1 cellular context compared by ENCODE assay signal in the genomic region with DNA sequence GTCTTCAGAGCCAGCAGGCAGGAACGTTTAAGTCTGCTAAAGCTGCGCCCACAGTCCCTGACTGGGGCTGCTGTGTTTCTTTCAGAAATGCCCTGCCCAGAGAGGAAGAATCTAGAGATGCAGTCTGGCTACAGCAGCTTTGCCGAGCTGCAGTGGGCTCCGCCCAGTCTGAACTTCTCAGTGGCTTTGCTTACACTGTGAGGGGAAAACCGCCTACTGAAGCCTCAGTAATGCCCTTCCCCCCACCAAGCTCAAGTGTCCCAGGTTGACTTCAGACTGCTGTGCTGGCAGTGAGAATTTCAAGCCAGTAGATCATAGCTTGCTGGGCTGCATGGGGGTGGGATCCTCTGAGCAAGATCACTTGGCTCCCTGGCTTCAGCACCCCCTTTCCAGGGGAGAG.
TF ChIP-seq lines count a peak whose summit lies in the region.

No MANE protein-coding gene starts in this region.

TF ChIP-seq in GM23338, 12 proteins besides CTCF, POLR2A, EP300 and RAD21 (continued from another document):
- TF ChIP-seq, protein P1, sequence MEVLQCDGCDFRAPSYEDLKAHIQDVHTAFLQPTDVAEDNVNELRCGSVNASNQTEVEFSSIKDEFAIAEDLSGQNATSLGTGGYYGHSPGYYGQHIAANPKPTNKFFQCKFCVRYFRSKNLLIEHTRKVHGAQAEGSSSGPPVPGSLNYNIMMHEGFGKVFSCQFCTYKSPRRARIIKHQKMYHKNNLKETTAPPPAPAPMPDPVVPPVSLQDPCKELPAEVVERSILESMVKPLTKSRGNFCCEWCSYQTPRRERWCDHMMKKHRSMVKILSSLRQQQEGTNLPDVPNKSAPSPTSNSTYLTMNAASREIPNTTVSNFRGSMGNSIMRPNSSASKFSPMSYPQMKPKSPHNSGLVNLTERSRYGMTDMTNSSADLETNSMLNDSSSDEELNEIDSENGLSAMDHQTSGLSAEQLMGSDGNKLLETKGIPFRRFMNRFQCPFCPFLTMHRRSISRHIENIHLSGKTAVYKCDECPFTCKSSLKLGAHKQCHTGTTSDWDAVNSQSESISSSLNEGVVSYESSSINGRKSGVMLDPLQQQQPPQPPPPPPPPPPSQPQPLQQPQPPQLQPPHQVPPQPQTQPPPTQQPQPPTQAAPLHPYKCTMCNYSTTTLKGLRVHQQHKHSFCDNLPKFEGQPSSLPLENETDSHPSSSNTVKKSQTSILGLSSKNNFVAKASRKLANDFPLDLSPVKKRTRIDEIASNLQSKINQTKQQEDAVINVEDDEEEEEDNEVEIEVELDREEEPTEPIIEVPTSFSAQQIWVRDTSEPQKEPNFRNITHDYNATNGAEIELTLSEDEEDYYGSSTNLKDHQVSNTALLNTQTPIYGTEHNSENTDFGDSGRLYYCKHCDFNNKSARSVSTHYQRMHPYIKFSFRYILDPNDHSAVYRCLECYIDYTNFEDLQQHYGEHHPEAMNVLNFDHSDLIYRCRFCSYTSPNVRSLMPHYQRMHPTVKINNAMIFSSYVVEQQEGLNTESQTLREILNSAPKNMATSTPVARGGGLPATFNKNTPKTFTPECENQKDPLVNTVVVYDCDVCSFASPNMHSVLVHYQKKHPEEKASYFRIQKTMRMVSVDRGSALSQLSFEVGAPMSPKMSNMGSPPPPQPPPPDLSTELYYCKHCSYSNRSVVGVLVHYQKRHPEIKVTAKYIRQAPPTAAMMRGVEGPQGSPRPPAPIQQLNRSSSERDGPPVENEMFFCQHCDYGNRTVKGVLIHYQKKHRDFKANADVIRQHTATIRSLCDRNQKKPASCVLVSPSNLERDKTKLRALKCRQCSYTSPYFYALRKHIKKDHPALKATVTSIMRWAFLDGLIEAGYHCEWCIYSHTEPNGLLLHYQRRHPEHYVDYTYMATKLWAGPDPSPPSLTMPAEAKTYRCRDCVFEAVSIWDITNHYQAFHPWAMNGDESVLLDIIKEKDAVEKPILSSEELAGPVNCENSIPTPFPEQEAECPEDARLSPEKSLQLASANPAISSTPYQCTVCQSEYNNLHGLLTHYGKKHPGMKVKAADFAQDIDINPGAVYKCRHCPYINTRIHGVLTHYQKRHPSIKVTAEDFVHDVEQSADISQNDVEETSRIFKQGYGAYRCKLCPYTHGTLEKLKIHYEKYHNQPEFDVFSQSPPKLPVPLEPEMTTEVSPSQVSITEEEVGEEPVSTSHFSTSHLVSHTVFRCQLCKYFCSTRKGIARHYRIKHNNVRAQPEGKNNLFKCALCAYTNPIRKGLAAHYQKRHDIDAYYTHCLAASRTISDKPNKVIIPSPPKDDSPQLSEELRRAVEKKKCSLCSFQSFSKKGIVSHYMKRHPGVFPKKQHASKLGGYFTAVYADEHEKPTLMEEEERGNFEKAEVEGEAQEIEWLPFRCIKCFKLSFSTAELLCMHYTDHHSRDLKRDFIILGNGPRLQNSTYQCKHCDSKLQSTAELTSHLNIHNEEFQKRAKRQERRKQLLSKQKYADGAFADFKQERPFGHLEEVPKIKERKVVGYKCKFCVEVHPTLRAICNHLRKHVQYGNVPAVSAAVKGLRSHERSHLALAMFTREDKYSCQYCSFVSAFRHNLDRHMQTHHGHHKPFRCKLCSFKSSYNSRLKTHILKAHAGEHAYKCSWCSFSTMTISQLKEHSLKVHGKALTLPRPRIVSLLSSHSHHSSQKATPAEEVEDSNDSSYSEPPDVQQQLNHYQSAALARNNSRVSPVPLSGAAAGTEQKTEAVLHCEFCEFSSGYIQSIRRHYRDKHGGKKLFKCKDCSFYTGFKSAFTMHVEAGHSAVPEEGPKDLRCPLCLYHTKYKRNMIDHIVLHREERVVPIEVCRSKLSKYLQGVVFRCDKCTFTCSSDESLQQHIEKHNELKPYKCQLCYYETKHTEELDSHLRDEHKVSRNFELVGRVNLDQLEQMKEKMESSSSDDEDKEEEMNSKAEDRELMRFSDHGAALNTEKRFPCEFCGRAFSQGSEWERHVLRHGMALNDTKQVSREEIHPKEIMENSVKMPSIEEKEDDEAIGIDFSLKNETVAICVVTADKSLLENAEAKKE (CRISPR knock-in tag; IDR thresholded peaks at IDR 0.05), result no peak
- TF ChIP-seq, protein P2, sequence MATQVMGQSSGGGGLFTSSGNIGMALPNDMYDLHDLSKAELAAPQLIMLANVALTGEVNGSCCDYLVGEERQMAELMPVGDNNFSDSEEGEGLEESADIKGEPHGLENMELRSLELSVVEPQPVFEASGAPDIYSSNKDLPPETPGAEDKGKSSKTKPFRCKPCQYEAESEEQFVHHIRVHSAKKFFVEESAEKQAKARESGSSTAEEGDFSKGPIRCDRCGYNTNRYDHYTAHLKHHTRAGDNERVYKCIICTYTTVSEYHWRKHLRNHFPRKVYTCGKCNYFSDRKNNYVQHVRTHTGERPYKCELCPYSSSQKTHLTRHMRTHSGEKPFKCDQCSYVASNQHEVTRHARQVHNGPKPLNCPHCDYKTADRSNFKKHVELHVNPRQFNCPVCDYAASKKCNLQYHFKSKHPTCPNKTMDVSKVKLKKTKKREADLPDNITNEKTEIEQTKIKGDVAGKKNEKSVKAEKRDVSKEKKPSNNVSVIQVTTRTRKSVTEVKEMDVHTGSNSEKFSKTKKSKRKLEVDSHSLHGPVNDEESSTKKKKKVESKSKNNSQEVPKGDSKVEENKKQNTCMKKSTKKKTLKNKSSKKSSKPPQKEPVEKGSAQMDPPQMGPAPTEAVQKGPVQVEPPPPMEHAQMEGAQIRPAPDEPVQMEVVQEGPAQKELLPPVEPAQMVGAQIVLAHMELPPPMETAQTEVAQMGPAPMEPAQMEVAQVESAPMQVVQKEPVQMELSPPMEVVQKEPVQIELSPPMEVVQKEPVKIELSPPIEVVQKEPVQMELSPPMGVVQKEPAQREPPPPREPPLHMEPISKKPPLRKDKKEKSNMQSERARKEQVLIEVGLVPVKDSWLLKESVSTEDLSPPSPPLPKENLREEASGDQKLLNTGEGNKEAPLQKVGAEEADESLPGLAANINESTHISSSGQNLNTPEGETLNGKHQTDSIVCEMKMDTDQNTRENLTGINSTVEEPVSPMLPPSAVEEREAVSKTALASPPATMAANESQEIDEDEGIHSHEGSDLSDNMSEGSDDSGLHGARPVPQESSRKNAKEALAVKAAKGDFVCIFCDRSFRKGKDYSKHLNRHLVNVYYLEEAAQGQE (IDR thresholded peaks at IDR 0.05; ENCODE audit: unreplicated experiment), result no peak
- TF ChIP-seq STAT1 (IDR thresholded peaks at IDR 0.05; ENCODE audit: unreplicated experiment) (no peak), JUNB (IDR thresholded peaks at IDR 0.05; ENCODE audit: unreplicated experiment) (no peak), EZH2 (IDR thresholded peaks at IDR 0.05; ENCODE audit: low read depth, unreplicated experiment) (no peak), ZNF114 (CRISPR knock-in tag; IDR thresholded peaks at IDR 0.05) (no peak), NANOG (IDR thresholded peaks at IDR 0.05; ENCODE audit: borderline replicate concordance) (no peak), EZH2phosphoT487 (IDR thresholded peaks at IDR 0.05; ENCODE audit: unreplicated experiment) (no peak)
- TF ChIP-seq, protein P3, sequence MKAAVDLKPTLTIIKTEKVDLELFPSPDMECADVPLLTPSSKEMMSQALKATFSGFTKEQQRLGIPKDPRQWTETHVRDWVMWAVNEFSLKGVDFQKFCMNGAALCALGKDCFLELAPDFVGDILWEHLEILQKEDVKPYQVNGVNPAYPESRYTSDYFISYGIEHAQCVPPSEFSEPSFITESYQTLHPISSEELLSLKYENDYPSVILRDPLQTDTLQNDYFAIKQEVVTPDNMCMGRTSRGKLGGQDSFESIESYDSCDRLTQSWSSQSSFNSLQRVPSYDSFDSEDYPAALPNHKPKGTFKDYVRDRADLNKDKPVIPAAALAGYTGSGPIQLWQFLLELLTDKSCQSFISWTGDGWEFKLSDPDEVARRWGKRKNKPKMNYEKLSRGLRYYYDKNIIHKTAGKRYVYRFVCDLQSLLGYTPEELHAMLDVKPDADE (IDR thresholded peaks at IDR 0.05), result no peak
